In the genomic region with DNA sequence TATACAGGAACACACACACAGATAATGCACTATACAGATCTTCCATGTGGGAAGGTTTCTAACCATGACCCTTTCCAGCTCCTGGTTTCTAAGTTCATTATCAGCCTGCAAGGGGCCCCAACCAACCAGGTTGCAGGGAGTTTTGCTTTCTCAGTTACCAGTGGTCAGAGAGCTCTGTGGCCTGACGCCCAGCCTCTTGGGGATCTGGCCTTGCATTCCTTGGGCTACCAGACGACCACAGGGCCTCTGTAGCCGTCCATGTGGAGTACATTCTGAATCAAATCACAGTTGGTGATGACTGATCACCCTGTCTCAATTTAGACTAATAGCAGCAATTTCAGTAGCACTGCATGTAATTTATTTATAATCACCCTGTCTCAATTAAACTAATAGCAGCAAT, we compare ENCODE assay signal across 16 cellular contexts. TPM values are rescaled to one million over a fixed set of nuclear protein-coding genes. Genes with fewer than 3 reads are reported as not detected.
DNase-seq lines count a peak whose midpoint lies in the region; ATAC-seq and TF ChIP-seq lines count a peak whose summit lies in the region.
"Had no signal": no experiment of that assay in that cellular context is flagged by ENCODE, and none has a peak within 500 bp of the region (broad histone marks: within the 10 kb centered on the region; RNA-seq: fewer than 3 reads in every experiment).

No MANE protein-coding gene starts in this region.

- H3K36me3 ChIP-seq in mammary epithelial cell (ENCODE audit: insufficient read depth, low read length) = no peaks in the 10 kb centered on the region
- H3K36me3 ChIP-seq: BLaER1 treated with 17β-estradiol and CSF1 and Interleukin-3, amounts not matched to agents 10 nM and 100 nM had no signal

- H3K79me2 ChIP-seq in mammary epithelial cell (ENCODE audit: insufficient read depth, low read length) = no peaks in the 10 kb centered on the region

- H3K36me3 Mint-ChIP-seq in activated CD4-positive, alpha-beta memory T cell treated with anti-CD3 and anti-CD28 coated beads for 36 hours = no peaks in the 10 kb centered on the region
- H3K36me3 Mint-ChIP-seq: CD4-positive, CD25-positive, alpha-beta regulatory T cell had no signal

- peak; percentile 5 for DNase-seq in NCI-H1436 (lab: John Stamatoyannopoulos, UW)
- DNase-seq in NCI-H1436 treated with DMSO at 0.1 percent for 48 hours (lab: John Stamatoyannopoulos, UW) = no peak
- peak; percentile 37 for DNase-seq in NCI-H69 (lab: John Stamatoyannopoulos, UW)
- no peak for DNase-seq in left lobe of liver (ENCODE audit: low spot score)
- no peak for DNase-seq in 8988T
- DNase-seq in activated CD4-positive, alpha-beta memory T cell treated with anti-CD3 and anti-CD28 coated beads for 36 hours = no peak
- no peak for DNase-seq in GM20000 (ENCODE audit: low spot score)
- DNase-seq in mammary epithelial cell = no peak
- DNase-seq: Calu3; CD4-positive, CD25-positive, alpha-beta regulatory T cell; DMS 273 treated with DMSO at 0.1 percent for 48 hours; GM23248; H7 had no signal

- H3K4me3 Mint-ChIP-seq in activated CD4-positive, alpha-beta memory T cell treated with anti-CD3 and anti-CD28 coated beads for 36 hours = no peak overlapping the region
- H3K4me3 Mint-ChIP-seq: CD4-positive, CD25-positive, alpha-beta regulatory T cell had no signal

- CTCF ChIA-PET in activated CD4-positive, alpha-beta memory T cell treated with anti-CD3 and anti-CD28 coated beads for 36 hours (lab: Charles Lee) = no interaction called here
- CTCF ChIA-PET in mammary epithelial cell (lab: Charles Lee; ENCODE audit: low non-redundant PET) = no interaction called here

- H3K4me3 ChIP-seq in mammary epithelial cell (replicated peaks in 1 of 3; ENCODE audit: insufficient read depth in 1 of 3, low read depth in 2 of 3, low read length in 3 of 3) = no peak overlapping the region
- H3K4me3 ChIP-seq: BLaER1 treated with 17β-estradiol and CSF1 and Interleukin-3, amounts not matched to agents 10 nM and 100 nM; GM23248 had no signal

- H3K27ac Mint-ChIP-seq in activated CD4-positive, alpha-beta memory T cell treated with anti-CD3 and anti-CD28 coated beads for 36 hours = no peak overlapping the region
- H3K27ac Mint-ChIP-seq: CD4-positive, CD25-positive, alpha-beta regulatory T cell had no signal

- H3K27me3 Mint-ChIP-seq in activated CD4-positive, alpha-beta memory T cell treated with anti-CD3 and anti-CD28 coated beads for 36 hours = no peaks in the 10 kb centered on the region

- no peaks in the 10 kb centered on the region for H3K4me1 Mint-ChIP-seq in activated CD4-positive, alpha-beta memory T cell treated with anti-CD3 and anti-CD28 coated beads for 36 hours (ENCODE audit: low read depth)
- H3K4me1 Mint-ChIP-seq: CD4-positive, CD25-positive, alpha-beta regulatory T cell had no signal

- in situ Hi-C loops in mammary epithelial cell (cut with MboI; ENCODE audit: low sequenced_read_pairs in 2 of 2) = no loop called here

- H3K9me3 Mint-ChIP-seq in activated CD4-positive, alpha-beta memory T cell treated with anti-CD3 and anti-CD28 coated beads for 36 hours = no peaks in the 10 kb centered on the region
- H3K9me3 Mint-ChIP-seq: CD4-positive, CD25-positive, alpha-beta regulatory T cell had no signal

- POLR2A ChIA-PET in activated CD4-positive, alpha-beta memory T cell treated with anti-CD3 and anti-CD28 coated beads for 36 hours (lab: Charles Lee) = no interaction called here

- H3K27me3 ChIP-seq in mammary epithelial cell (ENCODE audit: insufficient read depth, low read length) = peaks cover 2% of the 10 kb centered on the region
- H3K27me3 ChIP-seq: BLaER1 treated with 17β-estradiol and CSF1 and Interleukin-3, amounts not matched to agents 10 nM and 100 nM had no signal

- H3K27ac ChIP-seq in mammary epithelial cell (ENCODE audit: insufficient read depth, low read depth, low read length) = no peak overlapping the region
- H3K27ac ChIP-seq: 22Rv1; BLaER1 treated with 17β-estradiol and CSF1 and Interleukin-3, amounts not matched to agents 10 nM and 100 nM; GM23248 had no signal

- H3K9me3 ChIP-seq in mammary epithelial cell (replicated peaks; ENCODE audit: insufficient read depth, low read length) = no peaks in the 10 kb centered on the region
- H3K9me3 ChIP-seq: BLaER1 treated with 17β-estradiol and CSF1 and Interleukin-3, amounts not matched to agents 10 nM and 100 nM had no signal

- BruUV-seq in mammary epithelial cell (replicated peaks; lab: Mats Ljungman, UMichigan) = no TSS peak

- no peak overlapping the region for H2AFZ ChIP-seq in mammary epithelial cell (ENCODE audit: low read depth, low read length)
- H2AFZ ChIP-seq: GM23248 had no signal

- H4K20me1 ChIP-seq in mammary epithelial cell (ENCODE audit: insufficient read depth, low read length) = no peaks in the 10 kb centered on the region
- H4K20me1 ChIP-seq: BLaER1 treated with 17β-estradiol and CSF1 and Interleukin-3, amounts not matched to agents 10 nM and 100 nM had no signal

- 31% methylated on average over 3 of the region's 3 CpGs for WGBS in mammary epithelial cell (ENCODE audit: low coverage, missing lambda C conversion rate)

- H3K4me1 ChIP-seq in mammary epithelial cell (ENCODE audit: insufficient read depth, low read length) = no peaks in the 10 kb centered on the region

- intact Hi-C loops in activated CD4-positive, alpha-beta memory T cell treated with anti-CD3 and anti-CD28 coated beads for 36 hours (cut with micrococcal nuclease) = no loop called here
- intact Hi-C loops in mammary epithelial cell (cut with micrococcal nuclease) = no loop called here

- dilution Hi-C loops in mammary epithelial cell (cut with HindIII; ENCODE audit: low sequenced_read_pairs) = loop anchor here (5.0 kb wide), 1 partner anchor 77 kb away; no protein-coding TSS in a partner anchor

- ATAC-seq in left lobe of liver = peak; percentile 21

- H3K4me2 ChIP-seq in mammary epithelial cell (ENCODE audit: insufficient read depth, low read depth, low read length) = no peak overlapping the region
- H3K4me2 ChIP-seq: BLaER1 treated with 17β-estradiol and CSF1 and Interleukin-3, amounts not matched to agents 10 nM and 100 nM had no signal

- H3K9ac ChIP-seq in mammary epithelial cell (ENCODE audit: insufficient read depth, low read length) = no peak overlapping the region
- H3K9ac ChIP-seq: BLaER1 treated with 17β-estradiol and CSF1 and Interleukin-3, amounts not matched to agents 10 nM and 100 nM; GM23248 had no signal

- TF ChIP-seq CTCF in GM20000 (IDR thresholded peaks at IDR 0.05; ENCODE audit: extremely low read depth, missing control alignments) = no peak
- TF ChIP-seq CTCF in mammary epithelial cell (conservative IDR thresholded peaks at IDR 0.05 in 1 of 2, IDR thresholded peaks at IDR 0.05 in 1 of 2; ENCODE audit: extremely low read depth in 1 of 2, insufficient read depth in 1 of 2, low read depth in 1 of 2, low read length in 2 of 2) = no peak

RNA-seq across cellular contexts. Expression of gene PAH, which starts 47.5 kb away (rescaled TPM):
- 1,162 TPM for total RNA-seq in left lobe of liver
- not detected for total RNA-seq in activated CD4-positive, alpha-beta memory T cell treated with anti-CD3 and anti-CD28 coated beads for 36 hours
- total RNA-seq in mammary epithelial cell = under 1 TPM in 1 of 2 donors, not detected in 1; 0.17 TPM
- not detected for polyA plus RNA-seq in mammary epithelial cell
- polyA minus RNA-seq in mammary epithelial cell = not detected
- total RNA-seq: CD4-positive, CD25-positive, alpha-beta regulatory T cell; Daoy; GM23248 had no signal
- polyA plus RNA-seq: CD4-positive, CD25-positive, alpha-beta regulatory T cell; GM23248 had no signal

Comparison
In these comparisons a context has a peak if more than half of its experiments do, and no peak if none do; other contexts are left out.
1. DNase-seq: peak in NCI-H1436 (single experiment) and NCI-H69 (single experiment); none in NCI-H1436 treated with DMSO at 0.1 percent for 48 hours (single experiment), left lobe of liver (single experiment), 8988T (single experiment), activated CD4-positive, alpha-beta memory T cell treated with anti-CD3 and anti-CD28 coated beads for 36 hours (single experiment), GM20000 (single experiment) and mammary epithelial cell (single experiment).
2. RNA of gene PAH, which starts 47.5 kb away (total RNA-seq): 1,162 TPM in left lobe of liver (single experiment); 0.17 TPM in mammary epithelial cell and not detected in activated CD4-positive, alpha-beta memory T cell treated with anti-CD3 and anti-CD28 coated beads for 36 hours; every median in the first group is over 100 times any median in the second.